In the genomic region with DNA sequence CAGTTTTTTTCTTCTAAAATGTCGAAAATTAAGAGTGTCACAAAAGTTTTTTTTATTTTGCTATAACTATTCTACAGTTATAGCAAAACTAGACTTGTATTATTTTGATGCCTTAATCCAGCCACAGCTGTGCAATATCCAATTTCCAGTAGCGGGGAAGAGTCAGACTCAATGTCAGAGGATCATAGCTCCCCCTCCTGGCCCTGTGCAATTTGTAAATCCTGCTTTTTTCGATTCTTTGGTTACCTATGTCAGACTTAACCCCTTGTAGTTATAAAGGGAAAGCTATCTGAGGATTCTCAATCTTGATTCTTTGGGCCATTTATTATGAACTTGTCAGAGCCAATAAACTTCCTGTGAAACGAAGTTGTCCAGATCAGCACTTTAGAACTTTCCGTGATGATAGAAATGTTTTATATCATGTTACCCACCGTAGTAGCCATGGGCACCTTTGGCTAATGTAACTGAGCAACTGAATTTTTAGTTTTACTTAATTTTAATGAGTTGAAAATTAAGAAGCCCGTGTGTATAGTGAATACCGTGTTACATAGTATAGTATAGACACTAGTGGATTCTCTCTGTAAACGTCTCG, we compare ENCODE assay signal across 8 cellular contexts.
DNase-seq lines count a peak whose midpoint lies in the region; ATAC-seq and TF ChIP-seq lines count a peak whose summit lies in the region.

No MANE protein-coding gene starts in this region.

- H3K27me3 Mint-ChIP-seq in type B pancreatic cell: peaks cover 42% of the 10 kb centered on the region

- DNase-seq in ELR (ENCODE audit: low read depth) (peak; percentile 62), NT2/D1 (ENCODE audit: low read depth, low spot score) (peak; percentile 15), astrocyte of the spinal cord (ENCODE audit: low read depth, low spot score) (peak; percentile 45), right lobe of liver (no peak), type B pancreatic cell (ENCODE audit: extremely low spot score, unreplicated experiment) (no peak)
- DNase-seq in central memory CD4-positive, alpha-beta T cell: no peak

- TF ChIP-seq POLR2A in right lobe of liver (IDR thresholded peaks at IDR 0.05): no peak

- H3K27ac Mint-ChIP-seq in type B pancreatic cell: no peak overlapping the region

- H3K9ac ChIP-seq in NT2/D1 (ENCODE audit: insufficient read length, low read depth): no peak overlapping the region

- intact Hi-C loops in right lobe of liver (cut with DNase I): loop anchor here in 1 of 2 donors (10.0 kb wide), 1 partner anchor 243 kb away; no protein-coding TSS in a partner anchor

- H3K9me3 ChIP-seq in NT2/D1 (ENCODE audit: insufficient read depth, low read length): no peaks in the 10 kb centered on the region
- no peaks in the 10 kb centered on the region for H3K9me3 ChIP-seq in right lobe of liver

- H3K36me3 ChIP-seq in NT2/D1 (ENCODE audit: insufficient read depth, insufficient read length, low read length) (no peaks in the 10 kb centered on the region), right lobe of liver (no peaks in the 10 kb centered on the region)

- H3K36me3 Mint-ChIP-seq in type B pancreatic cell: no peaks in the 10 kb centered on the region

- TF ChIP-seq CTCF in 22Rv1 (IDR thresholded peaks at IDR 0.05) (peak; percentile 72), astrocyte of the spinal cord (IDR thresholded peaks at IDR 0.05; ENCODE audit: low read depth, low read length) (peak; percentile 73), right lobe of liver (IDR thresholded peaks at IDR 0.05) (peak; percentile 24 to 51 (median 46)), type B pancreatic cell (conservative IDR thresholded peaks at IDR 0.05) (peak; percentile 75)

- WGBS in right lobe of liver (ENCODE audit: insufficient coverage, low coverage, low lambda C conversion rate, missing lambda C conversion rate): 36% methylated on average over 10 of the region's 10 CpGs

- no peaks in the 10 kb centered on the region for H3K9me3 Mint-ChIP-seq in type B pancreatic cell

- H3K4me1 ChIP-seq in NT2/D1 (ENCODE audit: insufficient read depth, insufficient read length): no peaks in the 10 kb centered on the region
- no peaks in the 10 kb centered on the region for H3K4me1 ChIP-seq in right lobe of liver

- no peaks in the 10 kb centered on the region for H3K4me1 Mint-ChIP-seq in type B pancreatic cell (ENCODE audit: unreplicated experiment)

- in situ Hi-C loops in astrocyte of the spinal cord (cut with HindIII; ENCODE audit: low sequenced_read_pairs): no loop called here

- no peak overlapping the region for H3K4me3 ChIP-seq in NT2/D1 (ENCODE audit: insufficient read length, low read depth)
- no peak overlapping the region for H3K4me3 ChIP-seq in astrocyte of the spinal cord (ENCODE audit: low read depth, low read length)
- no peak overlapping the region for H3K4me3 ChIP-seq in right lobe of liver

- ATAC-seq in right lobe of liver (peak; percentile 65 to 79 (median 72)), HG03095 (IDR thresholded peaks at IDR 0.05; ENCODE audit: unreplicated experiment) (no peak)

- H3K27me3 ChIP-seq in NT2/D1 (ENCODE audit: insufficient read depth, insufficient read length): no peaks in the 10 kb centered on the region
- no peaks in the 10 kb centered on the region for H3K27me3 ChIP-seq in right lobe of liver

- H3K27ac ChIP-seq in 22Rv1 (no peak overlapping the region), right lobe of liver (no peak overlapping the region)

- no peak overlapping the region for H3K4me3 Mint-ChIP-seq in type B pancreatic cell

Comparison
In these comparisons a context has a peak if more than half of its experiments do, and no peak if none do; other contexts are left out.
1. DNase-seq: peak in ELR (single experiment), NT2/D1 (single experiment) and astrocyte of the spinal cord (single experiment); none in right lobe of liver (0 of 3), type B pancreatic cell (single experiment) and central memory CD4-positive, alpha-beta T cell (single experiment).
2. Peak in every context shown above with its lines, with median percentiles within 50 percentile points of each other: CTCF ChIP-seq.